In the genomic region with DNA sequence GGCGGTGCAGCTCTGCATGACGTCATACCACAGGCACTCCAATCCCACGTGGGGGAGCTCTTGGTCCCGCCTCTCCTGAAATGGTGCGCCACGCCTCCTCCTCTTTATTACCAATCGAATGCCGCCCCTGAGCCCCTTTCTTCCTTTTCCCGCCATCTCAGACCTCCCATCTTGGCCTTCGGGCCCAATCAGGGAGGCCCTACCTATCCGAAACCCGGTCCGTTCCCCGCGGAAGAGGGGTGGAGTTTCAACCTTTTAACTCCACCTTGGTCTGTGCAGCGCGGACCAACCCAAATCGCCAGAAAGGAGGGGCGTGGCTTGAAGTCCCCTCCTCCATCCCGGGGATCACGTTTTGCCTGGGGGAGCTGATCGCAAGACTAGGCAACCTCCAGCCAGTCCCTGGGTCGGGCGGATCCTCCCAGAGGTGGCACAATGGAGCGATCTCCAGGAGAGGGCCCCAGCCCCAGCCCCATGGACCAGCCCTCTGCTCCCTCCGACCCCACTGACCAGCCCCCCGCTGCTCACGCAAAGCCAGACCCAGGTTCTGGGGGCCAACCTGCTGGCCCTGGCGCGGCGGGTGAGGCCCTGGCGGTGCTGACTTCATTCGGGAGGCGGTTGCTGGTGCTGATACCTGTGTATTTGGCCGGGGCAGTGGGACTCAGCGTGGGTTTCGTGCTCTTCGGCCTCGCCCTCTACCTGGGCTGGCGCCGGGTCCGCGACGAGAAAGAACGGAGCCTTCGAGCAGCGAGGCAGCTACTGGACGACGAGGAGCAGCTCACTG, we compare ENCODE assay signal across 8 cellular contexts. TPM values are rescaled to one million over a fixed set of nuclear protein-coding genes. Genes with fewer than 3 reads are reported as not detected.
DNase-seq lines count a peak whose midpoint lies in the region; ATAC-seq and TF ChIP-seq lines count a peak whose summit lies in the region.

A gene with protein sequence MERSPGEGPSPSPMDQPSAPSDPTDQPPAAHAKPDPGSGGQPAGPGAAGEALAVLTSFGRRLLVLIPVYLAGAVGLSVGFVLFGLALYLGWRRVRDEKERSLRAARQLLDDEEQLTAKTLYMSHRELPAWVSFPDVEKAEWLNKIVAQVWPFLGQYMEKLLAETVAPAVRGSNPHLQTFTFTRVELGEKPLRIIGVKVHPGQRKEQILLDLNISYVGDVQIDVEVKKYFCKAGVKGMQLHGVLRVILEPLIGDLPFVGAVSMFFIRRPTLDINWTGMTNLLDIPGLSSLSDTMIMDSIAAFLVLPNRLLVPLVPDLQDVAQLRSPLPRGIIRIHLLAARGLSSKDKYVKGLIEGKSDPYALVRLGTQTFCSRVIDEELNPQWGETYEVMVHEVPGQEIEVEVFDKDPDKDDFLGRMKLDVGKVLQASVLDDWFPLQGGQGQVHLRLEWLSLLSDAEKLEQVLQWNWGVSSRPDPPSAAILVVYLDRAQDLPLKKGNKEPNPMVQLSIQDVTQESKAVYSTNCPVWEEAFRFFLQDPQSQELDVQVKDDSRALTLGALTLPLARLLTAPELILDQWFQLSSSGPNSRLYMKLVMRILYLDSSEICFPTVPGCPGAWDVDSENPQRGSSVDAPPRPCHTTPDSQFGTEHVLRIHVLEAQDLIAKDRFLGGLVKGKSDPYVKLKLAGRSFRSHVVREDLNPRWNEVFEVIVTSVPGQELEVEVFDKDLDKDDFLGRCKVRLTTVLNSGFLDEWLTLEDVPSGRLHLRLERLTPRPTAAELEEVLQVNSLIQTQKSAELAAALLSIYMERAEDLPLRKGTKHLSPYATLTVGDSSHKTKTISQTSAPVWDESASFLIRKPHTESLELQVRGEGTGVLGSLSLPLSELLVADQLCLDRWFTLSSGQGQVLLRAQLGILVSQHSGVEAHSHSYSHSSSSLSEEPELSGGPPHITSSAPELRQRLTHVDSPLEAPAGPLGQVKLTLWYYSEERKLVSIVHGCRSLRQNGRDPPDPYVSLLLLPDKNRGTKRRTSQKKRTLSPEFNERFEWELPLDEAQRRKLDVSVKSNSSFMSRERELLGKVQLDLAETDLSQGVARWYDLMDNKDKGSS (plus strand): TSS at position 380 of the 781 bp plus-strand sequence. CDS start 53 bp downstream, at position 433.

- peak within 1 kb of the TSS; percentile 50 to 94 (median 79) for H3K4me3 ChIP-seq in spleen

- intact Hi-C loops in spleen (cut with DNase I; ENCODE audit: low total_unique reads): loop anchor here (2.0 kb wide), 1 partner anchor 61 kb away; a partner anchor contains a TSS

- H3K27ac ChIP-seq in spleen: peak within 1 kb of the TSS; percentile 82 to 94 (median 90)

- TF ChIP-seq CTCF in spleen (IDR thresholded peaks at IDR 0.05 in 8 of 11, conservative IDR thresholded peaks at IDR 0.05 in 3 of 11): peak in 4 of 11 experiments; percentile 6 to 57 (median 32)

- peak in 2 of 3 donors; percentile 56 to 95 for TF ChIP-seq POLR2A in spleen (IDR thresholded peaks at IDR 0.05)

- WGBS in spleen, 5 donors: 0 to 1% (median 0%) methylated on average over 34 to 49 of the region's 49 CpGs

- ATAC-seq in GM19023 (IDR thresholded peaks at IDR 0.05; ENCODE audit: unreplicated experiment): peak; percentile 91
- peak; percentile 90 for ATAC-seq in HG03280 (IDR thresholded peaks at IDR 0.05; ENCODE audit: unreplicated experiment)

- peaks cover 37 to 92% (median 61%) of the 10 kb centered on the region in 6 donors for H3K4me1 ChIP-seq in spleen

- H3K36me3 ChIP-seq in spleen: peaks cover 0 to 40% (median 28%) of the 10 kb centered on the region in 6 donors

- no peaks in the 10 kb centered on the region for H3K9me3 ChIP-seq in spleen

- peak; percentile 98 for DNase-seq in AG08396 (ENCODE audit: low spot score)
- DNase-seq in NCI-H345 treated with DMSO at 0.1 percent for 48 hours (lab: John Stamatoyannopoulos, UW; ENCODE audit: unreplicated experiment): peak; percentile 98
- DNase-seq in activated CD4-positive, CD25-positive, alpha-beta regulatory T cell (lab: John Stamatoyannopoulos, UW): peak; percentile 86 to 94 (median 92)
- DNase-seq in central memory CD4-positive, alpha-beta T cell: peak; percentile 100
- peak; percentile 98 for DNase-seq in inferior parietal cortex (ENCODE audit: extremely low spot score)
- peak; percentile 99 for DNase-seq in spleen

- H3K27me3 ChIP-seq in spleen (replicated peaks in 1 of 7): no peaks in the 10 kb centered on the region

RNA-seq across cellular contexts. Expression of the gene that starts here (rescaled TPM):
- total RNA-seq in spleen: 100 to 1,000 TPM in 6 of 7 donors, 10 to 100 TPM in 1; 89.0 to 112 (median 107) TPM
- 10 to 100 TPM; 20.2 to 39.8 (median 33.2) TPM for polyA plus RNA-seq in spleen

Comparison
In these comparisons a context has a peak if more than half of its experiments do, and no peak if none do; other contexts are left out.
1. Peak in every context shown above with its lines: DNase-seq, ATAC-seq, H3K4me3 ChIP-seq and H3K27ac ChIP-seq.